16 cellular contexts compared by ENCODE assay signal in genomic region chr11:123545726-123546125, GRCh38.
"Had no signal": no experiment of that assay in that cellular context is flagged by ENCODE, and none has a peak within 500 bp of the region (broad histone marks: within the 10 kb centered on the region; RNA-seq: fewer than 3 reads in every experiment).

No MANE protein-coding gene starts in this region.

- H3K27ac ChIP-seq: pancreas, testis had no signal

- H3K27me3 Mint-ChIP-seq: memory B cell; stimulated activated naive CD8-positive, alpha-beta T cell treated with anti-CD3 and anti-CD28 coated beads, Interleukin-15, amount 100 ng/mL, for 72 hours had no signal

- H3K27me3 ChIP-seq: pancreas, testis had no signal

- H3K9me3 Mint-ChIP-seq: activated naive CD4-positive, alpha-beta T cell treated with anti-CD3 and anti-CD28 coated beads, Interleukin-2, amount 50 U/mL, for 72 hours; activated T-cell treated with anti-CD3 and anti-CD28 coated beads, Interleukin-2, amount 50 U/mL, for 4 hours; endodermal cell; memory B cell; stimulated activated naive CD8-positive, alpha-beta T cell treated with anti-CD3 and anti-CD28 coated beads, Interleukin-15, amount 100 ng/mL, for 72 hours had no signal

- H3K36me3 Mint-ChIP-seq: memory B cell had no signal

- H3K4me1 ChIP-seq: pancreas had no signal

- ATAC-seq: activated CD4-positive, CD25-positive, alpha-beta regulatory T cell treated with anti-CD3 and anti-CD28 coated beads, Interleukin-2, amount 50 U/mL, for 24 hours; activated naive CD4-positive, alpha-beta T cell treated with anti-CD3 and anti-CD28 coated beads, Interleukin-2, amount 50 U/mL, for 72 hours; activated T-cell treated with anti-CD3 and anti-CD28 coated beads, Interleukin-2, amount 50 U/mL, for 4 hours; left lobe of liver; pancreas; stimulated activated naive CD8-positive, alpha-beta T cell treated with anti-CD3 and anti-CD28 coated beads, Interleukin-15, amount 100 ng/mL, for 72 hours had no signal

- FAIRE-seq: bronchial epithelial cell, pancreas had no signal

- H3K27ac Mint-ChIP-seq: activated naive CD4-positive, alpha-beta T cell treated with anti-CD3 and anti-CD28 coated beads, Interleukin-2, amount 50 U/mL, for 72 hours; endodermal cell; memory B cell had no signal

- H3K9me3 ChIP-seq: pancreas, testis had no signal

- H3K4me3 Mint-ChIP-seq: activated T-cell treated with anti-CD3 and anti-CD28 coated beads, Interleukin-2, amount 50 U/mL, for 4 hours; endodermal cell; memory B cell; stimulated activated naive CD8-positive, alpha-beta T cell treated with anti-CD3 and anti-CD28 coated beads, Interleukin-15, amount 100 ng/mL, for 72 hours had no signal

- H3K36me3 ChIP-seq: pancreas had no signal

- DNase-seq: activated CD4-positive, alpha-beta T cell treated with anti-CD3 and anti-CD28 coated beads, Interleukin-2, amount 50 U/mL, for 4 hours; activated effector memory CD4-positive, alpha-beta T cell treated with anti-CD3 and anti-CD28 coated beads, Interleukin-2, amount 50 U/mL, for 16 hours; activated T-cell treated with anti-CD3 and anti-CD28 coated beads, Interleukin-2, amount 50 U/mL, for 4 hours; endodermal cell; erythroblast; glutamatergic neuron; pancreas; stimulated activated CD4-positive, alpha-beta T cell treated with anti-CD3 and anti-CD28 coated beads, Interleukin-4, amount 100 ng/mL, for 4 hours; stimulated activated naive CD8-positive, alpha-beta T cell treated with anti-CD3 and anti-CD28 coated beads, Interleukin-15, amount 100 ng/mL, for 72 hours; testis had no signal

- H3K4me1 Mint-ChIP-seq: memory B cell had no signal

- H3K4me3 ChIP-seq: pancreas, skin epidermis, testis had no signal
